In genomic region chr1:198165927-198166647, GRCh38 we compare ENCODE assay signal across 11 cellular contexts. TPM values are rescaled to one million over a fixed set of nuclear protein-coding genes. Genes with fewer than 3 reads are reported as not detected.
DNase-seq lines count a peak whose midpoint lies in the region; ATAC-seq, FAIRE-seq and TF ChIP-seq lines count a peak whose summit lies in the region.
"Had no signal": no experiment of that assay in that cellular context is flagged by ENCODE, and none has a peak within 500 bp of the region (broad histone marks: within the 10 kb centered on the region; RNA-seq: fewer than 3 reads in every experiment).

No MANE protein-coding gene starts in this region.

- DNase-seq in H1 (ENCODE audit: low read depth in 1 of 2, low spot score in 2 of 2) (no peak), C1 segment of cervical spinal cord (lab: John Stamatoyannopoulos, UW) (no peak), amygdala (lab: John Stamatoyannopoulos, UW) (no peak), nucleus accumbens (lab: John Stamatoyannopoulos, UW) (no peak)
- DNase-seq: DMS53, NCI-H446 treated with DMSO at 0.1 percent for 48 hours had no signal

- H3K23ac ChIP-seq in H1 (ENCODE audit: insufficient read length): no peak overlapping the region

- peaks cover 5 to 91% of the 10 kb centered on the region in 2 experiments; a peak in 2 of 4 replicates for H3K79me2 ChIP-seq in H1 (ENCODE audit: control insufficient read depth in 1 of 2, insufficient read depth in 2 of 2, low read length in 2 of 2)

- H3K4me1 ChIP-seq in BLaER1 (peaks cover 19% of the 10 kb centered on the region; the same call in 1 of the 2 replicates), H1 (replicated peaks in 1 of 4; ENCODE audit: control insufficient read depth in 3 of 4, insufficient read depth in 4 of 4, low read length in 3 of 4) (peaks cover 0 to 4% (median 1%) of the 10 kb centered on the region in 4 experiments; a peak in 5 of 7 replicates)

- TF ChIP-seq RAD21 in H1 (IDR thresholded peaks at IDR 0.05 in 1 of 2, conservative IDR thresholded peaks at IDR 0.05 in 1 of 2; ENCODE audit: low read depth in 2 of 2, low read length in 2 of 2): no peak

- no peak overlapping the region for H4K8ac ChIP-seq in H1 (ENCODE audit: extremely low read depth, insufficient read depth, low read length)

- TF ChIP-seq EP300 in H1 (IDR thresholded peaks at IDR 0.05; ENCODE audit: borderline replicate concordance in 1 of 2, low read depth in 2 of 2, low read length in 2 of 2): no peak

- no peak overlapping the region for H4K5ac ChIP-seq in H1 (ENCODE audit: insufficient read length, low read depth, low read length)

- H3K36me3 ChIP-seq in BLaER1 (no peaks in the 10 kb centered on the region; the same call in 1 of the 2 replicates), H1 (ENCODE audit: control insufficient read depth in 2 of 4, insufficient read depth in 4 of 4, low read length in 3 of 4) (no peaks in the 10 kb centered on the region)

- 88% methylated on average over 5 of the region's 5 CpGs; no CpG with 5 or more reads in 1 of the 2 experiments for WGBS in H1 (ENCODE audit: extremely low coverage in 1 of 2, insufficient coverage in 1 of 2, insufficient read length in 1 of 2, insufficient replicate concordance in 2 of 2, low coverage in 1 of 2, low lambda C conversion rate in 2 of 2, missing lambda C conversion rate in 1 of 2), 2 experiments

- no peaks in the 10 kb centered on the region for H3K23me2 ChIP-seq in H1 (ENCODE audit: low read depth, low read length)

- H3K9ac ChIP-seq in BLaER1: no peak overlapping the region
- H3K9ac ChIP-seq in H1 (replicated peaks in 1 of 4; ENCODE audit: extremely low read depth in 1 of 4, low read depth in 3 of 4, low read length in 3 of 4): no peak overlapping the region

- H3K79me1 ChIP-seq in H1 (ENCODE audit: low read depth, low read length): peaks cover 5% of the 10 kb centered on the region

- no peak for FAIRE-seq in H1 (lab: Jason Lieb, UNC)

- peak overlapping the region; percentile 77 for H3K14ac ChIP-seq in H1 (ENCODE audit: insufficient read length)

- no peak overlapping the region for H2BK20ac ChIP-seq in H1 (ENCODE audit: low read length)

- H2BK15ac ChIP-seq in H1 (ENCODE audit: low read length): no peak overlapping the region

- H4K91ac ChIP-seq in H1 (replicated peaks; ENCODE audit: insufficient read length, low read length): no peak overlapping the region

- ATAC-seq in GM19351 (IDR thresholded peaks at IDR 0.05; ENCODE audit: unreplicated experiment) (peak; percentile 32), HG03432 (IDR thresholded peaks at IDR 0.05; ENCODE audit: unreplicated experiment) (peak; percentile 43), HG03025 (IDR thresholded peaks at IDR 0.05; ENCODE audit: low FRiP score, unreplicated experiment) (no peak)

- H3K4me2 ChIP-seq in BLaER1 (0 out of 2 replicates have a peak overlapping the region, but pooled peaks have one; percentile 4), H1 (ENCODE audit: insufficient read depth in 1 of 2, low read depth in 2 of 2, low read length in 2 of 2) (no peak overlapping the region)

- H3K56ac ChIP-seq in H1 (replicated peaks; ENCODE audit: insufficient read length, low read depth, low read length): no peak overlapping the region

- peaks cover 81% of the 10 kb centered on the region for H4K20me1 ChIP-seq in BLaER1
- no peaks in the 10 kb centered on the region for H4K20me1 ChIP-seq in H1 (replicated peaks in 1 of 2; ENCODE audit: control insufficient read depth in 1 of 2, insufficient read depth in 2 of 2, low read length in 2 of 2)

- CTCF ChIA-PET in H1 (lab: Charles Lee; ENCODE audit: partially characterized antibody): interaction anchor here (1.4 to 3.9 kb wide), 2 partner anchors 10 to 90 kb away, joined by 4 to 18 read pairs; partner anchors contain the start of gene NEK7

- no peak overlapping the region for H2AK5ac ChIP-seq in H1 (ENCODE audit: low read depth, low read length)

- TF ChIP-seq CTCF in H1 (IDR thresholded peaks at IDR 0.05; ENCODE audit: control extremely low read depth in 1 of 3, insufficient read depth in 1 of 3, low read depth in 1 of 3, low read length in 3 of 3): no peak

- H3K27me3 ChIP-seq in BLaER1 (no peaks in the 10 kb centered on the region), H1 (replicated peaks in 1 of 4; ENCODE audit: control insufficient read depth in 3 of 4, extremely low read depth in 1 of 4, insufficient read depth in 3 of 4, low read length in 3 of 4) (no peaks in the 10 kb centered on the region)

- H3K9me3 ChIP-seq in BLaER1: no peaks in the 10 kb centered on the region
- H3K9me3 ChIP-seq in H1 (ENCODE audit: insufficient read depth in 2 of 2, low read depth in 1 of 2, low read length in 1 of 2): no peaks in the 10 kb centered on the region

- H2BK5ac ChIP-seq in H1 (ENCODE audit: low read depth, low read length): no peak overlapping the region

- no peak overlapping the region for H3K4me3 ChIP-seq in BLaER1
- H3K4me3 ChIP-seq in H1 (ENCODE audit: extremely low read depth in 1 of 4, insufficient read depth in 2 of 4, low read depth in 3 of 4, low read length in 4 of 4): no peak overlapping the region

- H2AFZ ChIP-seq in H1 (ENCODE audit: low read length): no peak overlapping the region

- no peak overlapping the region for H2BK12ac ChIP-seq in H1 (ENCODE audit: low read depth, low read length)

- no peak overlapping the region for H3K4ac ChIP-seq in H1 (replicated peaks; ENCODE audit: insufficient read length, low read depth, low read length)

- TF ChIP-seq POLR2A in H1 (IDR thresholded peaks at IDR 0.05; ENCODE audit: control extremely low read depth in 1 of 2, low read depth in 2 of 2, low read length in 2 of 2): no peak

- no peak overlapping the region for H3K18ac ChIP-seq in H1 (ENCODE audit: extremely low read depth, low read length)

- no peak overlapping the region for H2BK120ac ChIP-seq in H1 (replicated peaks; ENCODE audit: low read depth, low read length)

- H3K27ac ChIP-seq in BLaER1 (no peak overlapping the region), H1 (ENCODE audit: low read depth, low read length) (no peak overlapping the region)
- H3K27ac ChIP-seq: epithelial cell of prostate had no signal

- POLR2A ChIA-PET in H1 (lab: Charles Lee; ENCODE audit: partially characterized antibody): interaction anchor here (0.9 kb wide), 1 partner anchor 10 kb away, joined by 3 read pairs; no protein-coding TSS in a partner anchor

TF ChIP-seq in H1, 55 proteins besides CTCF, POLR2A, EP300 and RAD21:
- TF ChIP-seq TEAD4 (IDR thresholded peaks at IDR 0.05; ENCODE audit: low read depth, low read length) (no peak), RXRA (IDR thresholded peaks at IDR 0.05; ENCODE audit: insufficient read depth, low read depth, low read length) (no peak), GABPA (IDR thresholded peaks at IDR 0.05; ENCODE audit: borderline replicate concordance, insufficient read depth, low read length) (no peak), ATF2 (IDR thresholded peaks at IDR 0.05; ENCODE audit: low read length) (no peak), SAP30 (IDR thresholded peaks at IDR 0.05; ENCODE audit: insufficient read depth, insufficient replicate concordance, low read length) (no peak), POLR2AphosphoS5 (IDR thresholded peaks at IDR 0.05; ENCODE audit: low read depth, low read length) (no peak), SP2 (IDR thresholded peaks at IDR 0.05; ENCODE audit: low read length) (no peak), HDAC2 (IDR thresholded peaks at IDR 0.05; ENCODE audit: borderline replicate concordance in 1 of 2, low read depth in 2 of 2, low read length in 2 of 2) (no peak), YY1 (IDR thresholded peaks at IDR 0.05; ENCODE audit: low read depth, low read length) (no peak), SIRT6 (IDR thresholded peaks at IDR 0.05; ENCODE audit: low read length) (no peak), ATF3 (IDR thresholded peaks at IDR 0.05; ENCODE audit: insufficient read depth, low read depth, low read length) (no peak), SRF (IDR thresholded peaks at IDR 0.05; ENCODE audit: low read depth, low read length) (no peak), SUZ12 (IDR thresholded peaks at IDR 0.05; ENCODE audit: low read length) (no peak), ASH2L (IDR thresholded peaks at IDR 0.05; ENCODE audit: low read length) (no peak), CHD1 (IDR thresholded peaks at IDR 0.05; ENCODE audit: low read depth, low read length) (no peak), CBX8 (IDR thresholded peaks at IDR 0.05; ENCODE audit: borderline replicate concordance, low read depth, low read length) (no peak), NRF1 (IDR thresholded peaks at IDR 0.05; ENCODE audit: low read depth, low read length) (no peak), SIX5 (IDR thresholded peaks at IDR 0.05; ENCODE audit: low read depth, low read length) (no peak)

RNA-seq across cellular contexts. Expression of gene NEK7, which starts 9.3 kb away (rescaled TPM):
- total RNA-seq in H1 (2021; fragmentation: NEBNext Ultra II Directional; extraction: Animal tissue kit (Norgen Biotek cat#: 25700)): 7.8 and 10.0 TPM in 2 replicates
- polyA plus RNA-seq in H1 (2011; rRNA removed): 3.5 and 5.1 TPM in 2 replicates
- 4.9 TPM for polyA plus RNA-seq in H1 (2011; cell fraction: cytosol; rRNA removed)
- 4.8 TPM for polyA plus RNA-seq in H1 (2011; cell fraction: nucleus; rRNA removed)
- 2.9 to 3.6 TPM (median 3.3 TPM) in 4 replicates for polyA plus RNA-seq in H1 (2012, experiment 1 of 2)
- polyA plus RNA-seq in H1 (2012, experiment 2 of 2): 0.33 TPM
- 4.0 TPM for polyA plus RNA-seq in H1 (2013, experiment 1 of 2)
- polyA plus RNA-seq in H1 (2013, experiment 2 of 2): 3.5 TPM
- 14.2 and 15.6 TPM in 2 replicates for polyA minus RNA-seq in H1 (2011; rRNA and poly(A)+ RNA removed)
- 13.2 TPM for polyA minus RNA-seq in H1 (2011; cell fraction: cytosol; rRNA and poly(A)+ RNA removed)
- 19.6 TPM for polyA minus RNA-seq in H1 (2011; cell fraction: nucleus; rRNA and poly(A)+ RNA removed)
